26 cellular contexts compared by ENCODE assay signal in genomic region chr6:39951198-39951597, GRCh38. TPM values are rescaled to one million over a fixed set of nuclear protein-coding genes. Genes with fewer than 3 reads are reported as not detected.
"Had no signal": no experiment of that assay in that cellular context is flagged by ENCODE, and none has a peak within 500 bp of the region (broad histone marks: within the 10 kb centered on the region; RNA-seq: fewer than 3 reads in every experiment).

No MANE protein-coding gene starts in this region.

- H3K27ac ChIP-seq: brain microvascular endothelial cell, WERI-Rb-1 had no signal

- H3K4me3 Mint-ChIP-seq: activated CD4-positive, alpha-beta memory T cell treated with anti-CD3 and anti-CD28 coated beads, Interleukin-2, amount 10 ng/mL, durations not matched to agents 7 days and 5 days; activated CD8-positive, alpha-beta memory T cell treated with anti-CD3 and anti-CD28 coated beads, Interleukin-2, amount 10 ng/mL, durations not matched to agents 7 days and 5 days; activated naive CD4-positive, alpha-beta T cell treated with anti-CD3 and anti-CD28 coated beads, Interleukin-2, amount 10 ng/mL, durations not matched to agents 7 days and 5 days; activated naive CD8-positive, alpha-beta T cell; activated naive CD8-positive, alpha-beta T cell treated with anti-CD3 and anti-CD28 coated beads, Interleukin-2, amount 50 U/mL, for 24 hours had no signal

- H3K9me3 Mint-ChIP-seq: activated CD4-positive, alpha-beta memory T cell treated with anti-CD3 and anti-CD28 coated beads, Interleukin-2, amount 10 ng/mL, durations not matched to agents 7 days and 5 days; activated naive CD4-positive, alpha-beta T cell treated with anti-CD3 and anti-CD28 coated beads, Interleukin-2, amount 10 ng/mL, durations not matched to agents 7 days and 5 days; activated naive CD8-positive, alpha-beta T cell treated with anti-CD3 and anti-CD28 coated beads, Interleukin-2, amount 50 U/mL, for 24 hours had no signal

- ATAC-seq: activated CD8-positive, alpha-beta memory T cell treated with anti-CD3 and anti-CD28 coated beads, Interleukin-2, amount 10 ng/mL, durations not matched to agents 7 days and 5 days; activated naive CD8-positive, alpha-beta T cell treated with anti-CD3 and anti-CD28 coated beads, Interleukin-2, amount 50 U/mL, for 24 hours; Panc1 had no signal

- H3K36me3 ChIP-seq: brain microvascular endothelial cell, WERI-Rb-1 had no signal

- H3K4me1 Mint-ChIP-seq: activated CD4-positive, alpha-beta memory T cell treated with anti-CD3 and anti-CD28 coated beads, Interleukin-2, amount 10 ng/mL, durations not matched to agents 7 days and 5 days; activated CD8-positive, alpha-beta memory T cell treated with anti-CD3 and anti-CD28 coated beads, Interleukin-2, amount 10 ng/mL, durations not matched to agents 7 days and 5 days; activated naive CD4-positive, alpha-beta T cell treated with anti-CD3 and anti-CD28 coated beads, Interleukin-2, amount 10 ng/mL, durations not matched to agents 7 days and 5 days; activated naive CD8-positive, alpha-beta T cell treated with anti-CD3 and anti-CD28 coated beads, Interleukin-2, amount 50 U/mL, for 24 hours had no signal

- DNase-seq: activated CD4-positive, alpha-beta memory T cell treated with anti-CD3 and anti-CD28 coated beads, Interleukin-2, amount 10 ng/mL, durations not matched to agents 7 days and 5 days; activated CD4-positive, alpha-beta T cell treated with anti-CD3 and anti-CD28 coated beads for 1 hour; activated CD4-positive, alpha-beta T cell treated with anti-CD3 and anti-CD28 coated beads for 48 hours; activated CD4-positive, CD25-positive, alpha-beta regulatory T cell; activated CD8-positive, alpha-beta memory T cell treated with anti-CD3 and anti-CD28 coated beads for 24 hours; activated CD8-positive, alpha-beta memory T cell treated with anti-CD3 and anti-CD28 coated beads, Interleukin-2, amount 10 ng/mL, durations not matched to agents 7 days and 5 days; activated CD8-positive, alpha-beta memory T cell treated with anti-CD3 and anti-CD28 coated beads, Interleukin-2, amount 50 U/mL, for 48 hours; activated effector memory CD4-positive, alpha-beta T cell treated with Interleukin-2 at 50 U/mL for 16 hours; activated naive CD4-positive, alpha-beta T cell treated with anti-CD3 and anti-CD28 coated beads, Interleukin-2, amount 10 ng/mL, durations not matched to agents 7 days and 5 days; activated naive CD8-positive, alpha-beta T cell treated with anti-CD3 and anti-CD28 coated beads, Interleukin-2, amount 50 U/mL, for 24 hours; activated T-cell treated with anti-CD3 and anti-CD28 coated beads, Interleukin-2, amount 50 U/mL, for 48 hours; anterior cingulate cortex; brain microvascular endothelial cell; central memory CD4-positive, alpha-beta T cell; NCI-H1105; NCI-H1417 treated with DMSO at 0.1 percent for 48 hours; NCI-H187 treated with DMSO at 0.1 percent for 48 hours; NCI-H2081; NCI-H345; NCI-H524 treated with DMSO at 0.1 percent for 48 hours; RPMI8226; SIG-M5; T1000; WERI-Rb-1 had no signal

- H3K27me3 ChIP-seq: brain microvascular endothelial cell had no signal

- H3K36me3 Mint-ChIP-seq: activated CD8-positive, alpha-beta memory T cell treated with anti-CD3 and anti-CD28 coated beads, Interleukin-2, amount 10 ng/mL, durations not matched to agents 7 days and 5 days; activated naive CD4-positive, alpha-beta T cell treated with anti-CD3 and anti-CD28 coated beads, Interleukin-2, amount 10 ng/mL, durations not matched to agents 7 days and 5 days; activated naive CD8-positive, alpha-beta T cell had no signal

- H3K27me3 Mint-ChIP-seq: activated CD4-positive, alpha-beta memory T cell treated with anti-CD3 and anti-CD28 coated beads, Interleukin-2, amount 10 ng/mL, durations not matched to agents 7 days and 5 days; activated CD8-positive, alpha-beta memory T cell treated with anti-CD3 and anti-CD28 coated beads, Interleukin-2, amount 10 ng/mL, durations not matched to agents 7 days and 5 days; activated naive CD4-positive, alpha-beta T cell treated with anti-CD3 and anti-CD28 coated beads, Interleukin-2, amount 10 ng/mL, durations not matched to agents 7 days and 5 days; activated naive CD8-positive, alpha-beta T cell had no signal

- H3K27ac Mint-ChIP-seq: activated CD4-positive, alpha-beta memory T cell treated with anti-CD3 and anti-CD28 coated beads, Interleukin-2, amount 10 ng/mL, durations not matched to agents 7 days and 5 days; activated CD8-positive, alpha-beta memory T cell treated with anti-CD3 and anti-CD28 coated beads, Interleukin-2, amount 10 ng/mL, durations not matched to agents 7 days and 5 days; activated naive CD4-positive, alpha-beta T cell treated with anti-CD3 and anti-CD28 coated beads, Interleukin-2, amount 10 ng/mL, durations not matched to agents 7 days and 5 days; activated naive CD8-positive, alpha-beta T cell; activated naive CD8-positive, alpha-beta T cell treated with anti-CD3 and anti-CD28 coated beads, Interleukin-2, amount 50 U/mL, for 24 hours had no signal

RNA-seq across cellular contexts. Expression of gene MOCS1, which starts 16.9 kb away (rescaled TPM):
- total RNA-seq: activated CD4-positive, alpha-beta memory T cell treated with anti-CD3 and anti-CD28 coated beads, Interleukin-2, amount 10 ng/mL, durations not matched to agents 7 days and 5 days had no signal
